In genomic region chr2:216498418-216499413, GRCh38 we compare ENCODE assay signal across 8 cellular contexts. TPM values are rescaled to one million over a fixed set of nuclear protein-coding genes. Genes with fewer than 3 reads are reported as not detected.
DNase-seq lines count a peak whose midpoint lies in the region; ATAC-seq and TF ChIP-seq lines count a peak whose summit lies in the region.

RPL37A (plus strand) TSS chr2:216498844; CDS start chr2:216498875, 31 bp downstream.

- intact Hi-C loops in PC-9 (cut with micrococcal nuclease; ENCODE audit: unreplicated experiment): loop anchor here (1.0 to 10.0 kb wide), 3 partner anchors 86 to 386 kb away; partner anchors contain the start of gene SMARCAL1

- peak; percentile 86 for DNase-seq in DMS153 (lab: John Stamatoyannopoulos, UW)
- DNase-seq in Jurkat, Clone E6-1 (ENCODE audit: low read depth, low spot score): peak; percentile 93
- DNase-seq in PC-9: peak; percentile 86 to 88
- DNase-seq in activated T-cell treated with anti-CD3 and anti-CD28 coated beads, Interleukin-2, amount 50 U/mL, for 1 hour: peak; percentile 84
- DNase-seq in erythroblast (lab: John Stamatoyannopoulos, UW): peak; percentile 96
- DNase-seq in stimulated activated CD8-positive, alpha-beta memory T cell treated with anti-CD3 and anti-CD28 coated beads, Interleukin-4, amount 100 ng/mL, for 48 hours: peak; percentile 91

- H3K9me3 ChIP-seq in PC-9 (ENCODE audit: insufficient read depth, low read depth) (no peaks in the 10 kb centered on the region), mucosa of rectum (ENCODE audit: control insufficient read depth in 2 of 2, low read length in 2 of 2) (no peaks in the 10 kb centered on the region)

- H3F3A ChIP-seq in PC-9 (ENCODE audit: insufficient read depth, low read depth): peaks cover 48% of the 10 kb centered on the region

- peaks cover 30% of the 10 kb centered on the region for H3K4me1 ChIP-seq in PC-9 (replicated peaks; ENCODE audit: insufficient read depth)
- H3K4me1 ChIP-seq in mucosa of rectum (ENCODE audit: control insufficient read depth in 2 of 2, insufficient read depth in 2 of 2, low read length in 2 of 2): peaks cover 26 to 31% of the 10 kb centered on the region in 2 donors

- H3K79me2 ChIP-seq in PC-9 (ENCODE audit: low read depth): peaks cover 53% of the 10 kb centered on the region

- peak within 1 kb of the TSS; percentile 92 for H3K4me3 ChIP-seq in Jurkat, Clone E6-1 (ENCODE audit: low read length)
- H3K4me3 ChIP-seq in PC-9 (peak within 1 kb of the TSS; percentile 96), mucosa of rectum (ENCODE audit: low read length in 2 of 2) (peak within 1 kb of the TSS; percentile 90 to 96)

- H3K27ac ChIP-seq in PC-9 (peak within 1 kb of the TSS; percentile 86), mucosa of rectum (ENCODE audit: low read depth in 2 of 2, low read length in 2 of 2) (peak within 1 kb of the TSS; percentile 75 to 79)

- peak within 1 kb of the TSS; percentile 99 for H3K4me2 ChIP-seq in PC-9

- H4K20me1 ChIP-seq in PC-9 (ENCODE audit: insufficient read depth): peaks cover 33% of the 10 kb centered on the region

- peak within 1 kb of the TSS; percentile 90 to 97 for H3K9ac ChIP-seq in mucosa of rectum (ENCODE audit: low read depth in 1 of 2, low read length in 2 of 2)

- CTCF ChIA-PET in PC-9 (lab: Charles Lee): no interaction called here

- H2AFZ ChIP-seq in PC-9: peak within 1 kb of the TSS; percentile 95

- BruUV-seq in PC-9 (replicated peaks; lab: Mats Ljungman, UMichigan): TSS peak; percentile 53

- H3K27me3 ChIP-seq in PC-9 (ENCODE audit: insufficient read depth, low read depth) (no peaks in the 10 kb centered on the region), mucosa of rectum (ENCODE audit: control insufficient read depth in 2 of 2, insufficient read depth in 2 of 2, low read length in 2 of 2) (no peaks in the 10 kb centered on the region)

- H3K36me3 ChIP-seq in PC-9 (ENCODE audit: low read depth) (peaks cover 47% of the 10 kb centered on the region), mucosa of rectum (ENCODE audit: control insufficient read depth in 2 of 2, insufficient read depth in 2 of 2, low read length in 2 of 2) (peaks cover 34 to 39% of the 10 kb centered on the region in 2 donors)

- POLR2A ChIA-PET in PC-9 (lab: Charles Lee; ENCODE audit: unreplicated experiment): interaction anchor here (0.5 to 1.0 kb wide), 14 partner anchors 8 to 481 kb away, joined by 3 to 22 read pairs (median 4); no protein-coding TSS in a partner anchor

- peak; percentile 87 for ATAC-seq in GM21619 (IDR thresholded peaks at IDR 0.05; ENCODE audit: unreplicated experiment)

- peak; percentile 99 for TF ChIP-seq POLR2A in erythroblast (IDR thresholded peaks at IDR 0.05; ENCODE audit: low read length)

- no peak for TF ChIP-seq CTCF in PC-9 (conservative IDR thresholded peaks at IDR 0.05)

- H3K9me2 ChIP-seq in PC-9 (ENCODE audit: insufficient read depth): no peaks in the 10 kb centered on the region

RNA-seq across cellular contexts. Expression of gene RPL37A, which starts in this region (rescaled TPM):
- 5,225 TPM for polyA plus RNA-seq in Jurkat, Clone E6-1 (2012; ENCODE audit: insufficient read depth, insufficient read length)
- total RNA-seq in PC-9 (2021): 2,248 and 2,378 TPM in 2 replicates

Comparison
In these comparisons a context has a peak if more than half of its experiments do, and no peak if none do; other contexts are left out.
1. Peak in every context shown above with its lines: DNase-seq, ATAC-seq, H3K4me3 ChIP-seq and H3K27ac ChIP-seq.